ENCODE assay signal across 1 cellular context in genomic region chr5:87254035-87254434, GRCh38.
TF ChIP-seq lines count a peak whose summit lies in the region.

No MANE protein-coding gene starts in this region.

TF ChIP-seq in HCT116, 20 proteins besides CTCF, POLR2A, EP300 and RAD21 (continued from another document):
- no peak for TF ChIP-seq ZBTB33 (IDR thresholded peaks at IDR 0.05; ENCODE audit: extremely low read depth, insufficient replicate concordance, low read length)
- no peak for TF ChIP-seq REST (IDR thresholded peaks at IDR 0.05; ENCODE audit: low read depth)
- TF ChIP-seq FOSL1 (IDR thresholded peaks at IDR 0.05; ENCODE audit: low read depth): no peak
- TF ChIP-seq CEBPB (IDR thresholded peaks at IDR 0.05; ENCODE audit: low read depth): no peak
- no peak for TF ChIP-seq CBX3 (IDR thresholded peaks at IDR 0.05; ENCODE audit: low read depth)
- TF ChIP-seq YY1 (IDR thresholded peaks at IDR 0.05; ENCODE audit: extremely low read depth, insufficient replicate concordance, low read depth, low read length): no peak
- no peak for TF ChIP-seq EZH2 (IDR thresholded peaks at IDR 0.05)
- no peak for TF ChIP-seq MAX (IDR thresholded peaks at IDR 0.05)
- no peak for TF ChIP-seq ATF3 (IDR thresholded peaks at IDR 0.05)
- no peak for TF ChIP-seq SP1 (IDR thresholded peaks at IDR 0.05; ENCODE audit: low read depth)
- TF ChIP-seq TCF7L2 (IDR thresholded peaks at IDR 0.05; ENCODE audit: borderline replicate concordance, extremely low read depth, insufficient read depth, insufficient read length): no peak
- no peak for TF ChIP-seq ELF1 (IDR thresholded peaks at IDR 0.05; ENCODE audit: borderline replicate concordance, low read depth)
- TF ChIP-seq ZFX (IDR thresholded peaks at IDR 0.05): no peak
- TF ChIP-seq SRF (IDR thresholded peaks at IDR 0.05; ENCODE audit: low read depth): no peak
- no peak for TF ChIP-seq POLR2AphosphoS5 (IDR thresholded peaks at IDR 0.05; ENCODE audit: low read depth, low read length)
- no peak for TF ChIP-seq EZH2phosphoT487 (IDR thresholded peaks at IDR 0.05; ENCODE audit: borderline replicate concordance)
- TF ChIP-seq ZNF274 (IDR thresholded peaks at IDR 0.05; ENCODE audit: low read depth, low read length): no peak
- no peak for TF ChIP-seq EGR1 (IDR thresholded peaks at IDR 0.05; ENCODE audit: low read depth)
